9 cellular contexts compared by ENCODE assay signal in the genomic region with DNA sequence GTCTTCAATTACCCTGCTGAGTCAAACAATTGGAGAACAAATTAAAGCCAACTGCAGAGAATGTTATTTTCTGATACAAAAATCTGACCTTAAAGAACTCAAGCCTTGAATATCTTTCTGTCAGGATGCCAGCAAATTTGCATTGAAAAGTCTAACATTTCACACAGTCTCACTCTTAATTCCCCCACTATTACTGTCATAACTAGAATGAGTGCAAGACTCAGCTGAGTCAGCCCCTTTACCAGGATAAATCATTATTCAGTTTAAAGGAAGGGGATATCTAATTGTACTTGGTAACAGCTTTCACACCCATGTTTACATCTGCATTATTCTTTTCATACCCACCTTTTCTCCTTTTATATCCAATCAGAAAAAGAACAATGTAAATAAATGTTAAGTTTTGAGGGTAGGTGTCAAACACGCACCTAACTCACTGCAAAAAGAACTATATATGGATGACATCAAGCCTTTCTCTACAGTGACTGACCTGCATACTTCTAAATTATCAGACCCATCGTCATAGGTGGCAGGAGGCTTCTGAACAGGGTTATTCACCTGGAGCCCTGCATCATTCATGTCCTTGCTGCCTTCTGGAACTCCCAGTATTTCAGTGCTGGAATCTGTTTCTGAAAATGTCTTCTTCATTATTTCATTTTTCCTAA.
A peak's percentile ranks its signal among the peaks of the same experiment; 100 is the strongest.
DNase-seq lines count a peak whose midpoint lies in the region; ATAC-seq and TF ChIP-seq lines count a peak whose summit lies in the region.
"Had no signal": no experiment of that assay in that cellular context is flagged by ENCODE, and none has a peak within 500 bp of the region (broad histone marks: within the 10 kb centered on the region; RNA-seq: fewer than 3 reads in every experiment).

No MANE protein-coding gene starts in this region.

- H3K9me3 ChIP-seq in heart left ventricle (no peaks in the 10 kb centered on the region), OCI-LY1 (ENCODE audit: low read length) (no peaks in the 10 kb centered on the region), tibial artery (no peaks in the 10 kb centered on the region)

- H3K27me3 ChIP-seq in heart left ventricle, result peaks cover 0 to 4% (median 0%) of the 10 kb centered on the region in 9 donors
- H3K27me3 ChIP-seq in OCI-LY1 (ENCODE audit: insufficient read depth, low read length), result no peaks in the 10 kb centered on the region
- H3K27me3 ChIP-seq in tibial artery, result no peaks in the 10 kb centered on the region

- H3K9ac ChIP-seq in OCI-LY1 (ENCODE audit: low read length), result peak overlapping the region; percentile 47

- H3F3A ChIP-seq in OCI-LY1 (ENCODE audit: insufficient read depth, low read length), result no peaks in the 10 kb centered on the region

- intact Hi-C loops in heart left ventricle (cut with DNase I), result no loop called here
- intact Hi-C loops in cardiac septum (cut with DNase I), result no loop called here
- intact Hi-C loops in tibial artery (cut with DNase I; ENCODE audit: low total_unique reads), result no loop called here

- 66 to 85% (median 73%) methylated on average over 2 of the region's 2 CpGs for WGBS in heart left ventricle, 4 donors

- H3K36me3 ChIP-seq in heart left ventricle (no peaks in the 10 kb centered on the region), OCI-LY1 (ENCODE audit: insufficient read depth, low read length) (no peaks in the 10 kb centered on the region), tibial artery (no peaks in the 10 kb centered on the region)

- H3K4me1 ChIP-seq in heart left ventricle, result peaks cover 0 to 26% (median 0%) of the 10 kb centered on the region in 12 donors
- peaks cover 68% of the 10 kb centered on the region for H3K4me1 ChIP-seq in OCI-LY1 (ENCODE audit: insufficient read depth, low read length, severe bottlenecking)
- no peaks in the 10 kb centered on the region for H3K4me1 ChIP-seq in tibial artery

- H3K27ac ChIP-seq in heart left ventricle, result peak overlapping the region in 3 of 12 donors; percentile 10 to 86 (median 10)
- peak overlapping the region; percentile 89 for H3K27ac ChIP-seq in OCI-LY1 (ENCODE audit: low read depth, low read length, poor library complexity, severe bottlenecking)
- H3K27ac ChIP-seq in tibial artery, result no peak overlapping the region

- TF ChIP-seq CTCF in heart left ventricle (IDR thresholded peaks at IDR 0.05) (no peak), OCI-LY1 (IDR thresholded peaks at IDR 0.05; ENCODE audit: low read length) (no peak), tibial artery (IDR thresholded peaks at IDR 0.05) (no peak)

- no peak for TF ChIP-seq POLR2A in heart left ventricle (IDR thresholded peaks at IDR 0.05)

- H4K20me1 ChIP-seq in OCI-LY1 (ENCODE audit: insufficient read depth, low read length), result no peaks in the 10 kb centered on the region

- H3K4me3 ChIP-seq in heart left ventricle, result peak overlapping the region in 8 of 12 donors; percentile 4 to 61 (median 36)
- H3K4me3 ChIP-seq in OCI-LY1 (ENCODE audit: low read depth, low read length, poor library complexity, severe bottlenecking), result peak overlapping the region; percentile 37
- peak overlapping the region; percentile 19 to 20 for H3K4me3 ChIP-seq in tibial artery

- H3K79me2 ChIP-seq in OCI-LY1 (ENCODE audit: insufficient read depth, low read length), result no peaks in the 10 kb centered on the region

- no peaks in the 10 kb centered on the region for H3K9me2 ChIP-seq in OCI-LY1 (ENCODE audit: low read depth, low read length)

- DNase-seq in heart left ventricle (no peak), cardiac septum (ENCODE audit: low spot score) (no peak), tibial artery (no peak), SKM-1 (lab: John Stamatoyannopoulos, UW; ENCODE audit: unreplicated experiment) (no peak), cerebellar cortex (ENCODE audit: low spot score) (no peak), AG08395 (ENCODE audit: low spot score) (no peak)
- DNase-seq: small intestine had no signal

- ATAC-seq in heart left ventricle (no peak), HG02852 (IDR thresholded peaks at IDR 0.05; ENCODE audit: unreplicated experiment) (peak; percentile 72)

- H2AFZ ChIP-seq in OCI-LY1 (ENCODE audit: low read length), result peak overlapping the region; percentile 18; the same call in 1 of the 2 replicates

- peak overlapping the region; percentile 58 for H3K4me2 ChIP-seq in OCI-LY1 (ENCODE audit: low read length)
